1 cellular context compared by ENCODE assay signal in the genomic region with DNA sequence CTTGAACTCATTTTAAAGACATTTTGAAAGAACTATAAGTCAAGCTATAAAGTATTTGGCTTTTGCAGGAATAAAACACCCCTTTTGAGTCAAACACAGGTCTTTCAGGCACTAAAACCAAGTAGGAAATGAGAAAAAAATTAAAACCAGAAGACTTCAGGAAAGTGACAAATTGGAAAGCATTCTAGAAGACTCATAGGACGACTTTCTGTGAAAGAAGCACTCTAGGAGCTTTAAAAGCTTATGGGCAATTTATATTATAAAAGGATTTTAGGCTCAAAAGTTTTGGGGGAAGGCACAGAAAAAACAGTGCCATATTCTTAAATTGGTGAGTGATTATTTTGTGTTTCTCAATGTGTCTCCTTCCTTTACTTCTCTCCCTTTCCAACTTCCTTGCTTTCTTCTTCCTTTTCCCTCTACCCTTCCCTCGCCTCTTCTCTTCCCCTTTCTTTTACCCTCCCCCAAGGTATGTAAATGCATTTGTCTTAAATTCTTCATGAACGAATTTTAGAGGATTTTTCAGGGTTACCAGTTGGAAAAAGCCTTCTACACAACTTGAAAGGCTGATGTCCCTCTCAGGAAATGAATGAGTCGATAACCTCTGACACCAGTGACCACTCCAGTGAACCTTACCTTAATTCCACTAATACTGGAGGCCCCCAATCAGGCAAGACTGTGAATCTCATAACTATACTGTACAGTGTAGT.
TF ChIP-seq lines count a peak whose summit lies in the region.

No MANE protein-coding gene starts in this region.

TF ChIP-seq in HepG2, 621 proteins besides CTCF, POLR2A, EP300 and RAD21 (continued from another document and continues in another):
- TF ChIP-seq, protein P1, sequence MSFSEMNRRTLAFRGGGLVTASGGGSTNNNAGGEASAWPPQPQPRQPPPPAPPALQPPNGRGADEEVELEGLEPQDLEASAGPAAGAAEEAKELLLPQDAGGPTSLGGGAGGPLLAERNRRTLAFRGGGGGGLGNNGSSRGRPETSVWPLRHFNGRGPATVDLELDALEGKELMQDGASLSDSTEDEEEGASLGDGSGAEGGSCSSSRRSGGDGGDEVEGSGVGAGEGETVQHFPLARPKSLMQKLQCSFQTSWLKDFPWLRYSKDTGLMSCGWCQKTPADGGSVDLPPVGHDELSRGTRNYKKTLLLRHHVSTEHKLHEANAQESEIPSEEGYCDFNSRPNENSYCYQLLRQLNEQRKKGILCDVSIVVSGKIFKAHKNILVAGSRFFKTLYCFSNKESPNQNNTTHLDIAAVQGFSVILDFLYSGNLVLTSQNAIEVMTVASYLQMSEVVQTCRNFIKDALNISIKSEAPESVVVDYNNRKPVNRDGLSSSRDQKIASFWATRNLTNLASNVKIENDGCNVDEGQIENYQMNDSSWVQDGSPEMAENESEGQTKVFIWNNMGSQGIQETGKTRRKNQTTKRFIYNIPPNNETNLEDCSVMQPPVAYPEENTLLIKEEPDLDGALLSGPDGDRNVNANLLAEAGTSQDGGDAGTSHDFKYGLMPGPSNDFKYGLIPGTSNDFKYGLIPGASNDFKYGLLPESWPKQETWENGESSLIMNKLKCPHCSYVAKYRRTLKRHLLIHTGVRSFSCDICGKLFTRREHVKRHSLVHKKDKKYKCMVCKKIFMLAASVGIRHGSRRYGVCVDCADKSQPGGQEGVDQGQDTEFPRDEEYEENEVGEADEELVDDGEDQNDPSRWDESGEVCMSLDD (CRISPR knock-in tag; IDR thresholded peaks at IDR 0.05; ENCODE audit: borderline replicate concordance) = no peak
- TF ChIP-seq ZNF678 (CRISPR knock-in tag; IDR thresholded peaks at IDR 0.05) (no peak), AFF4 (CRISPR knock-in tag; IDR thresholded peaks at IDR 0.05) (no peak), GABPA (IDR thresholded peaks at IDR 0.05; ENCODE audit: low read depth, low read length) (no peak), GABPA (CRISPR knock-in tag; IDR thresholded peaks at IDR 0.05; ENCODE audit: low read depth) (no peak), ZNF446 (CRISPR knock-in tag; IDR thresholded peaks at IDR 0.05) (no peak), ERF (CRISPR knock-in tag; IDR thresholded peaks at IDR 0.05) (no peak), MAZ (IDR thresholded peaks at IDR 0.05; ENCODE audit: borderline replicate concordance, low read depth, low read length) (no peak), MAZ (CRISPR knock-in tag; IDR thresholded peaks at IDR 0.05; ENCODE audit: low read depth) (no peak), DMTF1 (CRISPR knock-in tag; IDR thresholded peaks at IDR 0.05) (no peak), TOPORS (CRISPR knock-in tag; IDR thresholded peaks at IDR 0.05) (no peak), NR2F2 (IDR thresholded peaks at IDR 0.05; ENCODE audit: borderline replicate concordance, low read depth) (peak; percentile 97), THYN1 (CRISPR knock-in tag; IDR thresholded peaks at IDR 0.05; ENCODE audit: borderline replicate concordance, low read depth) (no peak), ZNF253 (CRISPR knock-in tag; IDR thresholded peaks at IDR 0.05; ENCODE audit: borderline replicate concordance) (no peak), KDM4B (CRISPR knock-in tag; IDR thresholded peaks at IDR 0.05) (no peak), ZNF121 (CRISPR knock-in tag; IDR thresholded peaks at IDR 0.05) (no peak), ZSCAN20 (CRISPR knock-in tag; IDR thresholded peaks at IDR 0.05; ENCODE audit: borderline replicate concordance) (no peak), HNF4A (CRISPR knock-in tag; IDR thresholded peaks at IDR 0.05) (peak; percentile 66; the same call in 1 of the 2 replicates), ARID2 (CRISPR knock-in tag; IDR thresholded peaks at IDR 0.05; ENCODE audit: borderline replicate concordance) (no peak), ASH2L (IDR thresholded peaks at IDR 0.05; ENCODE audit: insufficient read length, low read depth, low read length) (peak; percentile 52), CCAR2 (optimal IDR thresholded peaks at IDR 0.05; ENCODE audit: low read depth, low read length) (no peak), ETV5 (CRISPR knock-in tag; IDR thresholded peaks at IDR 0.05; ENCODE audit: borderline replicate concordance) (peak; percentile 79; the same call in 1 of the 2 replicates), ZFP36L2 (CRISPR knock-in tag; IDR thresholded peaks at IDR 0.05) (no peak), HNRNPLL (IDR thresholded peaks at IDR 0.05; ENCODE audit: low read depth, low read length, poor library complexity, severe bottlenecking) (no peak), RERE (CRISPR knock-in tag; IDR thresholded peaks at IDR 0.05; ENCODE audit: low read depth) (no peak), MIXL1 (CRISPR knock-in tag; IDR thresholded peaks at IDR 0.05) (peak; percentile 91), CCDC6 (CRISPR knock-in tag; IDR thresholded peaks at IDR 0.05) (no peak), BRCA1 (CRISPR knock-in tag; IDR thresholded peaks at IDR 0.05) (no peak), HDAC2 (CRISPR knock-in tag; IDR thresholded peaks at IDR 0.05) (peak; percentile 59; the same call in 1 of the 2 replicates), ZC3H4 (CRISPR knock-in tag; IDR thresholded peaks at IDR 0.05; ENCODE audit: borderline replicate concordance) (no peak), ZNF207 (IDR thresholded peaks at IDR 0.05; ENCODE audit: borderline replicate concordance) (no peak), HNRNPH1 (optimal IDR thresholded peaks at IDR 0.05; ENCODE audit: low read depth, low read length) (no peak), FOXJ3 (CRISPR knock-in tag; IDR thresholded peaks at IDR 0.05; ENCODE audit: borderline replicate concordance) (no peak), ZNF431 (CRISPR knock-in tag; IDR thresholded peaks at IDR 0.05; ENCODE audit: borderline replicate concordance, low read depth) (no peak), PHF5A (CRISPR knock-in tag; IDR thresholded peaks at IDR 0.05; ENCODE audit: low read depth, unreplicated experiment) (no peak), ZFP62 (CRISPR knock-in tag; IDR thresholded peaks at IDR 0.05) (no peak), ZNF615 (CRISPR knock-in tag; IDR thresholded peaks at IDR 0.05; ENCODE audit: borderline replicate concordance) (no peak)
- TF ChIP-seq, protein P2, sequence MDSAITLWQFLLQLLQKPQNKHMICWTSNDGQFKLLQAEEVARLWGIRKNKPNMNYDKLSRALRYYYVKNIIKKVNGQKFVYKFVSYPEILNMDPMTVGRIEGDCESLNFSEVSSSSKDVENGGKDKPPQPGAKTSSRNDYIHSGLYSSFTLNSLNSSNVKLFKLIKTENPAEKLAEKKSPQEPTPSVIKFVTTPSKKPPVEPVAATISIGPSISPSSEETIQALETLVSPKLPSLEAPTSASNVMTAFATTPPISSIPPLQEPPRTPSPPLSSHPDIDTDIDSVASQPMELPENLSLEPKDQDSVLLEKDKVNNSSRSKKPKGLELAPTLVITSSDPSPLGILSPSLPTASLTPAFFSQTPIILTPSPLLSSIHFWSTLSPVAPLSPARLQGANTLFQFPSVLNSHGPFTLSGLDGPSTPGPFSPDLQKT (CRISPR knock-in tag; IDR thresholded peaks at IDR 0.05; ENCODE audit: borderline replicate concordance) = no peak
- TF ChIP-seq, protein P3, sequence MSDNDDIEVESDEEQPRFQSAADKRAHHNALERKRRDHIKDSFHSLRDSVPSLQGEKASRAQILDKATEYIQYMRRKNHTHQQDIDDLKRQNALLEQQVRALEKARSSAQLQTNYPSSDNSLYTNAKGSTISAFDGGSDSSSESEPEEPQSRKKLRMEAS (IDR thresholded peaks at IDR 0.05) = no peak
- TF ChIP-seq, protein P4, sequence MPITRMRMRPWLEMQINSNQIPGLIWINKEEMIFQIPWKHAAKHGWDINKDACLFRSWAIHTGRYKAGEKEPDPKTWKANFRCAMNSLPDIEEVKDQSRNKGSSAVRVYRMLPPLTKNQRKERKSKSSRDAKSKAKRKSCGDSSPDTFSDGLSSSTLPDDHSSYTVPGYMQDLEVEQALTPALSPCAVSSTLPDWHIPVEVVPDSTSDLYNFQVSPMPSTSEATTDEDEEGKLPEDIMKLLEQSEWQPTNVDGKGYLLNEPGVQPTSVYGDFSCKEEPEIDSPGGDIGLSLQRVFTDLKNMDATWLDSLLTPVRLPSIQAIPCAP (CRISPR knock-in tag; IDR thresholded peaks at IDR 0.05; ENCODE audit: low read depth) = no peak
- TF ChIP-seq, protein P5, sequence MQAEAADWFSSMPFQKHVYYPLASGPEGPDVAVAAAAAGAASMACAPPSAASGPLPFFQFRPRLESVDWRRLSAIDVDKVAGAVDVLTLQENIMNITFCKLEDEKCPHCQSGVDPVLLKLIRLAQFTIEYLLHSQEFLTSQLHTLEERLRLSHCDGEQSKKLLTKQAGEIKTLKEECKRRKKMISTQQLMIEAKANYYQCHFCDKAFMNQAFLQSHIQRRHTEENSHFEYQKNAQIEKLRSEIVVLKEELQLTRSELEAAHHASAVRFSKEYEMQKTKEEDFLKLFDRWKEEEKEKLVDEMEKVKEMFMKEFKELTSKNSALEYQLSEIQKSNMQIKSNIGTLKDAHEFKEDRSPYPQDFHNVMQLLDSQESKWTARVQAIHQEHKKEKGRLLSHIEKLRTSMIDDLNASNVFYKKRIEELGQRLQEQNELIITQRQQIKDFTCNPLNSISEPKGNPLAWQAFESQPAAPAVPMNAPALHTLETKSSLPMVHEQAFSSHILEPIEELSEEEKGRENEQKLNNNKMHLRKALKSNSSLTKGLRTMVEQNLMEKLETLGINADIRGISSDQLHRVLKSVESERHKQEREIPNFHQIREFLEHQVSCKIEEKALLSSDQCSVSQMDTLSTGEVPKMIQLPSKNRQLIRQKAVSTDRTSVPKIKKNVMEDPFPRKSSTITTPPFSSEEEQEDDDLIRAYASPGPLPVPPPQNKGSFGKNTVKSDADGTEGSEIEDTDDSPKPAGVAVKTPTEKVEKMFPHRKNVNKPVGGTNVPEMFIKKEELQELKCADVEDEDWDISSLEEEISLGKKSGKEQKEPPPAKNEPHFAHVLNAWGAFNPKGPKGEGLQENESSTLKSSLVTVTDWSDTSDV (CRISPR knock-in tag; IDR thresholded peaks at IDR 0.05) = no peak
